In genomic region chr4:133045288-133045687, GRCh38 we compare ENCODE assay signal across 3 cellular contexts.
"Had no signal": no experiment of that assay in that cellular context is flagged by ENCODE, and none has a peak within 500 bp of the region (broad histone marks: within the 10 kb centered on the region; RNA-seq: fewer than 3 reads in every experiment).

No MANE protein-coding gene starts in this region.

- ATAC-seq: GM12878 had no signal

- DNase-seq: GDM1, GF-D8 had no signal

- H3K4me3 ChIP-seq: GM12878 had no signal
